23 cellular contexts compared by ENCODE assay signal in the genomic region with DNA sequence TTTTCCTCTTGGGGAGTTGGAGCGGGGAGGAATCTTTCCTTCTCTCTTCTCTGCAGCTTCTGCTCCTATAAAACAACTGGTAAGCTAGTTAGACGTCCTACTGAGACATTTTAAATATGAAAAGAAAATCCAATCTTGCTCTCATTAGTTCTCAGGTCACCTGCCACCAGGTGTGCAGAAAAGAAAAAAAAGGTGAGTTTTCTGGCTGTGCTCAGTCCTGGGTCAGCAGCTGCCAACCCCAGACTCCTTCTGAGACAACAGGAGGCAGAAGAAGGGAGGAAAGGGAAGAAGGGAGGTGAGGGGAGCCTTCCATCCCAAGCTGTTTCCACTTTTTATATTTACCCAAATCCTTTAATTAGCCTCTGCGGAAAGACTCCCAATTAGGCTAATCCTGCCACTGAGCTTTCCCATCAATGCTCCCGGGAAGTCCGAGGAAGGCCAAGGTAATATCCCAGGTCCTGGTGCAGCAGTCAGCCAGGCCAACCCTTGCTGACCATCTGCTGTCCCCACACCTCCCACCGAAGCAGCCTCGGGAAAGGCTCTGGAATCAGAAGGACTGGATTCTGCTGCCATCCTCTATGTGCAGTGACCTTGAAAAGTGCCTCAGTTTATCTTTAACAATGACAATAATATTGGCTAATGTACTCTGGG. TPM values are rescaled to one million over a fixed set of nuclear protein-coding genes. Genes with fewer than 3 reads are reported as not detected.
"Had no signal": no experiment of that assay in that cellular context is flagged by ENCODE, and none has a peak within 500 bp of the region (broad histone marks: within the 10 kb centered on the region; RNA-seq: fewer than 3 reads in every experiment).

No MANE protein-coding gene starts in this region.

- DNase-seq: activated B cell treated with CpG ODN at 0.5 μM for 24 hours; activated CD4-positive, alpha-beta T cell treated with anti-CD3 and anti-CD28 coated beads for 36 hours; activated CD4-positive, alpha-beta T cell treated with anti-CD3 and anti-CD28 coated beads, Interleukin-2, amount 50 U/mL, for 4 hours; activated CD8-positive, alpha-beta memory T cell treated with anti-CD3 and anti-CD28 coated beads for 24 hours; activated CD8-positive, alpha-beta memory T cell treated with anti-CD3 and anti-CD28 coated beads, Interleukin-2, amount 50 U/mL, for 4 hours; activated T-cell treated with anti-CD3 and anti-CD28 coated beads, Interleukin-2, amount 50 U/mL, for 24 hours; adrenal gland; brain microvascular endothelial cell; effector memory CD8-positive, alpha-beta T cell; hypothalamus; islet precursor cell; left cardiac atrium; midbrain; right cardiac atrium; stimulated activated CD4-positive, alpha-beta T cell treated with anti-CD3 and anti-CD28 coated beads, Interleukin-4, amount 100 ng/mL, for 24 hours; stimulated activated naive CD4-positive, alpha-beta T cell treated with Interleukin-2 at 50 U/mL for 16 hours had no signal

RNA-seq across cellular contexts. Expression of a gene that starts 33.4 kb away (rescaled TPM):
- total RNA-seq: activated B cell treated with CpG ODN at 0.5 μM for 24 hours; activated CD4-positive, alpha-beta T cell treated with anti-CD3 and anti-CD28 coated beads for 36 hours; activated T-helper 17 cell treated with anti-CD3 and anti-CD28 coated beads, Interleukin-2, amount 50 U/mL, for 72 hours; ascending aorta; dermis microvascular lymphatic vessel endothelial cell; endothelial cell of umbilical vein; frontal cortex; natural killer cell treated with Interleukin-12 subunit alpha and Interleukin-12 subunit beta and Interleukin-15 and Interleukin-18, amount 100 ng/mL, for 72 hours; pulmonary artery endothelial cell had no signal
